8 cellular contexts compared by ENCODE assay signal in the genomic region with DNA sequence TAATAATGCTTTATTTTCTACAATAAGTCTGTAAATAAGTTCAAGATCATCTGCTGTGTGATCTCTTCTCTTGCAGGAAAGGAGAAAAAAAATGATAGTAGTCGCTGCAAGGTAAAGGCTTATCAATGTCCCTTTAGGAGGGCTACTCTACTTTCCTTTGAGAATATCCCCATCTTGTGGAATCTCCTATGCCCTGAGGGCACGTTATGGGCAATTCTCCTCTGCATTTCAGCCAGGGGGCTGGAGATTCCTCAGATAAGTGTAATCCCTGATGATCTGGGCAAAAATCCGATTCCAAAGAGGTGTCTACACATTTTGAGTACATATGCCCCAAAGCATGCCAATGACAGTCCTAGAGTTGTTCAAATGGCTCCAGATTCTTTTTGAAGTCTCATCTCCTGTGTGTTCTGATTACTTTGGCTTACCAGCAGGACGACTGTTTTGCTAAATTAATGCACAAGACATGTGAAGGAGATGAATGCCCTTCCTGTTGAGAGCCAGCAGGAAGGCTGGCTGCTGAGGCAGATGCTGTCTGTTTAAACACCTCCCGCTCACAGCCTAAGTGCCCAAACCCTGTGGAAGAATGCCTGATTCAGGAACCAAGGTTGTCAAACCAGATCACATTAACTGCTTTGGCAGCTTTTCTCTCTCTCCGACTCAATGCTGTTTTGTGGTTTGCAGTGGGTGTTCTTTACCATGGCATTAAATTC.
A peak's percentile ranks its signal among the peaks of the same experiment; 100 is the strongest.
DNase-seq lines count a peak whose midpoint lies in the region; ATAC-seq and TF ChIP-seq lines count a peak whose summit lies in the region.

No MANE protein-coding gene starts in this region.

- no peaks in the 10 kb centered on the region for H3K36me3 ChIP-seq in mesodermal cell (ENCODE audit: control insufficient read depth, insufficient read depth, low read length)

- TF ChIP-seq CTCF in GM12865 (IDR thresholded peaks at IDR 0.05; ENCODE audit: insufficient read depth, low read depth, low read length, missing control alignments) = peak; percentile 33

- WGBS in mesodermal cell (ENCODE audit: insufficient coverage in 2 of 2), 2 experiments = 3 to 8% methylated on average over 4 of the region's 6 CpGs

- no peak overlapping the region for H3K4me3 ChIP-seq in GM12865 (ENCODE audit: low read depth, low read length)
- H3K4me3 ChIP-seq in mesodermal cell (ENCODE audit: extremely low read depth, insufficient read depth, low read length, poor library complexity, severe bottlenecking) = no peak overlapping the region

- H3K9me3 ChIP-seq in mesodermal cell (ENCODE audit: control insufficient read depth, low read length) = no peaks in the 10 kb centered on the region

- H3K27ac ChIP-seq in mesodermal cell (ENCODE audit: low read depth, low read length, severe bottlenecking) (peak overlapping the region; percentile 66), caudate nucleus (ENCODE audit: low read depth, low read length) (no peak overlapping the region)

- ATAC-seq in GM21526 (IDR thresholded peaks at IDR 0.05; ENCODE audit: low FRiP score, unreplicated experiment) = no peak

- H3K4me1 ChIP-seq in mesodermal cell (ENCODE audit: control insufficient read depth, insufficient read depth, low read length, poor library complexity, severe bottlenecking) = no peaks in the 10 kb centered on the region

- DNase-seq in GM12865 (ENCODE audit: low read depth) = peak; percentile 22
- DNase-seq in NAMALWA (ENCODE audit: low spot score) = peak; percentile 43
- DNase-seq in astrocyte of the hippocampus (ENCODE audit: low read depth, low spot score) = peak; percentile 72
- no peak for DNase-seq in nucleus accumbens (lab: John Stamatoyannopoulos, UW)
- DNase-seq in caudate nucleus (lab: John Stamatoyannopoulos, UW) = no peak
- no peak for DNase-seq in OCI-M2 (lab: John Stamatoyannopoulos, UW; ENCODE audit: unreplicated experiment)

Comparison
In these comparisons a context has a peak if more than half of its experiments do, and no peak if none do; other contexts are left out.
1. DNase-seq: peak in GM12865 (single experiment), NAMALWA (single experiment) and astrocyte of the hippocampus (single experiment); none in nucleus accumbens (0 of 56), caudate nucleus (0 of 61) and OCI-M2 (single experiment).